In the genomic region with DNA sequence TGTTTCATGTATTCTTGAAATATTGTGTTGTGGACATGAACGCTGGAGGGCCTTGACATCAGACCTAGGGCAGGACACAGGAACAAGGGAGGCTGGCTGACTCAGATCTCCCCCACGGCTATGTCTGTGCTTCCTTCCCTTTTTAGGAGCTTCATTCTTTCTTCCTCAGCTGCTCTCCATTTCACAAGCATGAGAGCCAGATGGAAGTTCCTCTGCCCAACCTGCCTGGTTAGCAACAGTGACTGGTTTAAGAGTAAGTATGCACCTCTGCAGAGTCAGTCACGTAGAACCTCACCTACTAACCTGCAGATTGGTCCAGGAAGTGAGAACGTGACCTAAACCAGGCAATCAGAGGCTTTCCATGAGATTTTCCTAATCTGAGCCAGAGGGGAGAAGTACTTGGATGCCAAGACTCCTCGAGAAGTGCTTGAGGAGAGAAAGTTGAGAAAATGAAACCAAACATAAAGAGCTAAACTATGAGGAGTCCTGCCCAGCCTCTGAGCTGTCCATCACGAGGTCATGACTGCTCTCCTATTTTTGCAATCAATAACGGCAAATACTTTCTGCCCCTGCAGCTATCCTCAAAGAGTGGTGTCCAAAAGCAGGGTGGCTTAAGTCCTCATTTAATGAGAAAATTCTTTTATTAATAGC, we compare ENCODE assay signal across 10 cellular contexts.
A peak's percentile ranks its signal among the peaks of the same experiment; 100 is the strongest.
DNase-seq lines count a peak whose midpoint lies in the region; ATAC-seq and TF ChIP-seq lines count a peak whose summit lies in the region.
"Had no signal": no experiment of that assay in that cellular context is flagged by ENCODE, and none has a peak within 500 bp of the region (broad histone marks: within the 10 kb centered on the region; RNA-seq: fewer than 3 reads in every experiment).

No MANE protein-coding gene starts in this region.

- peak; percentile 98 for DNase-seq in SKM-1 treated with dmso at 0.1 percent for 144 hours (lab: John Stamatoyannopoulos, UW; ENCODE audit: unreplicated experiment)
- DNase-seq in heart left ventricle = peak in 4 of 5 donors; percentile 22 to 51 (median 39)
- peak; percentile 15 for DNase-seq in stimulated activated naive B cell treated with anti-CD40 and anti-IgM and Interleukin-4, amounts not matched to agents 10 μg/mL and 1 μg/mL and 100 μg/mL, for 72 hours
- no peak for DNase-seq in activated CD4-positive, alpha-beta T cell treated with anti-CD3 and anti-CD28 coated beads, Interleukin-2, amount 10 ng/mL, durations not matched to agents 7 days and 5 days
- DNase-seq in NCI-H1417 (lab: John Stamatoyannopoulos, UW) = no peak
- no peak for DNase-seq in NCI-H187 (lab: John Stamatoyannopoulos, UW)
- DNase-seq in GM10266 (ENCODE audit: extremely low spot score) = no peak
- DNase-seq: activated naive CD4-positive, alpha-beta T cell treated with Interleukin-2 at 50 U/mL for 16 hours had no signal

- H3K4me3 ChIP-seq in heart left ventricle = peak overlapping the region in 4 of 12 donors; percentile 10 to 31 (median 14)

- no peaks in the 10 kb centered on the region for H3K27me3 ChIP-seq in heart left ventricle

- 68 to 79% (median 78%) methylated on average over 7 of the region's 7 CpGs for WGBS in heart left ventricle, 4 donors

- no peaks in the 10 kb centered on the region for H3K27me3 Mint-ChIP-seq in stimulated activated naive B cell treated with anti-CD40 and anti-IgM and Interleukin-4, amounts not matched to agents 10 μg/mL and 1 μg/mL and 100 μg/mL, for 72 hours
- H3K27me3 Mint-ChIP-seq in activated CD4-positive, alpha-beta T cell treated with anti-CD3 and anti-CD28 coated beads, Interleukin-2, amount 10 ng/mL, durations not matched to agents 7 days and 5 days = no peaks in the 10 kb centered on the region

- intact Hi-C loops in heart left ventricle (cut with DNase I) = no loop called here

- no peaks in the 10 kb centered on the region for H3K36me3 ChIP-seq in heart left ventricle

- CTCF ChIA-PET in activated CD4-positive, alpha-beta T cell treated with anti-CD3 and anti-CD28 coated beads, Interleukin-2, amount 10 ng/mL, durations not matched to agents 7 days and 5 days (lab: Charles Lee) = no interaction called here

- peak overlapping the region in 6 of 12 donors; percentile 26 to 92 (median 30) for H3K27ac ChIP-seq in heart left ventricle

- H3K27ac Mint-ChIP-seq in stimulated activated naive B cell treated with anti-CD40 and anti-IgM and Interleukin-4, amounts not matched to agents 10 μg/mL and 1 μg/mL and 100 μg/mL, for 72 hours = no peak overlapping the region
- H3K27ac Mint-ChIP-seq in activated CD4-positive, alpha-beta T cell treated with anti-CD3 and anti-CD28 coated beads, Interleukin-2, amount 10 ng/mL, durations not matched to agents 7 days and 5 days = no peak overlapping the region
- H3K27ac Mint-ChIP-seq: T-helper 2 cell treated with Interferon-gamma antibody and Interleukin-4, amounts not matched to agents 5 μg/mL and 100 μg/mL, for 36 hours had no signal

- H3K9me3 Mint-ChIP-seq in stimulated activated naive B cell treated with anti-CD40 and anti-IgM and Interleukin-4, amounts not matched to agents 10 μg/mL and 1 μg/mL and 100 μg/mL, for 72 hours = peaks cover 6 to 7% of the 10 kb centered on the region in 2 donors
- H3K9me3 Mint-ChIP-seq in activated CD4-positive, alpha-beta T cell treated with anti-CD3 and anti-CD28 coated beads, Interleukin-2, amount 10 ng/mL, durations not matched to agents 7 days and 5 days = no peaks in the 10 kb centered on the region
- H3K9me3 Mint-ChIP-seq: T-helper 2 cell treated with Interferon-gamma antibody and Interleukin-4, amounts not matched to agents 5 μg/mL and 100 μg/mL, for 36 hours had no signal

- peaks cover 0 to 34% (median 0%) of the 10 kb centered on the region in 12 donors for H3K4me1 ChIP-seq in heart left ventricle

- TF ChIP-seq POLR2A in heart left ventricle (IDR thresholded peaks at IDR 0.05) = no peak

- peaks cover 4% of the 10 kb centered on the region in 2 donors for H3K36me3 Mint-ChIP-seq in stimulated activated naive B cell treated with anti-CD40 and anti-IgM and Interleukin-4, amounts not matched to agents 10 μg/mL and 1 μg/mL and 100 μg/mL, for 72 hours
- no peaks in the 10 kb centered on the region for H3K36me3 Mint-ChIP-seq in activated CD4-positive, alpha-beta T cell treated with anti-CD3 and anti-CD28 coated beads, Interleukin-2, amount 10 ng/mL, durations not matched to agents 7 days and 5 days (ENCODE audit: low read depth)

- POLR2A ChIA-PET in activated CD4-positive, alpha-beta T cell treated with anti-CD3 and anti-CD28 coated beads, Interleukin-2, amount 10 ng/mL, durations not matched to agents 7 days and 5 days (lab: Charles Lee) = no interaction called here

- no peak overlapping the region for H3K4me3 Mint-ChIP-seq in stimulated activated naive B cell treated with anti-CD40 and anti-IgM and Interleukin-4, amounts not matched to agents 10 μg/mL and 1 μg/mL and 100 μg/mL, for 72 hours
- no peak overlapping the region for H3K4me3 Mint-ChIP-seq in activated CD4-positive, alpha-beta T cell treated with anti-CD3 and anti-CD28 coated beads, Interleukin-2, amount 10 ng/mL, durations not matched to agents 7 days and 5 days
- H3K4me3 Mint-ChIP-seq: T-helper 2 cell treated with Interferon-gamma antibody and Interleukin-4, amounts not matched to agents 5 μg/mL and 100 μg/mL, for 36 hours had no signal

- ATAC-seq in GM19395 (IDR thresholded peaks at IDR 0.05; ENCODE audit: unreplicated experiment) = peak; percentile 24
- peak; percentile 55 to 89 (median 80) for ATAC-seq in heart left ventricle
- ATAC-seq in stimulated activated naive B cell treated with anti-CD40 and anti-IgM and Interleukin-4, amounts not matched to agents 10 μg/mL and 1 μg/mL and 100 μg/mL, for 72 hours (replicated peaks) = peak; percentile 63 to 79

- H3K9me3 ChIP-seq in heart left ventricle = peaks cover 0 to 6% (median 0%) of the 10 kb centered on the region in 12 donors

- TF ChIP-seq CTCF in heart left ventricle (IDR thresholded peaks at IDR 0.05) (no peak), GM10266 (IDR thresholded peaks at IDR 0.05; ENCODE audit: control insufficient read depth, insufficient read depth, low read depth, missing control alignments) (no peak)

- peaks cover 13 to 24% of the 10 kb centered on the region in 2 donors for H3K4me1 Mint-ChIP-seq in stimulated activated naive B cell treated with anti-CD40 and anti-IgM and Interleukin-4, amounts not matched to agents 10 μg/mL and 1 μg/mL and 100 μg/mL, for 72 hours
- no peaks in the 10 kb centered on the region for H3K4me1 Mint-ChIP-seq in activated CD4-positive, alpha-beta T cell treated with anti-CD3 and anti-CD28 coated beads, Interleukin-2, amount 10 ng/mL, durations not matched to agents 7 days and 5 days

Comparison
In these comparisons a context has a peak if more than half of its experiments do, and no peak if none do; other contexts are left out.
1. ATAC-seq: peak in every context shown above with its lines; median percentile 80 in heart left ventricle; 71 in stimulated activated naive B cell treated with anti-CD40 and anti-IgM and Interleukin-4, amounts not matched to agents 10 μg/mL and 1 μg/mL and 100 μg/mL, for 72 hours; 24 in GM19395.
2. DNase-seq: peak in SKM-1 treated with dmso at 0.1 percent for 144 hours (single experiment), heart left ventricle (4 of 5) and stimulated activated naive B cell treated with anti-CD40 and anti-IgM and Interleukin-4, amounts not matched to agents 10 μg/mL and 1 μg/mL and 100 μg/mL, for 72 hours (single experiment); none in activated CD4-positive, alpha-beta T cell treated with anti-CD3 and anti-CD28 coated beads, Interleukin-2, amount 10 ng/mL, durations not matched to agents 7 days and 5 days (single experiment), NCI-H1417 (0 of 3), NCI-H187 (0 of 2) and GM10266 (single experiment).